In the genomic region with DNA sequence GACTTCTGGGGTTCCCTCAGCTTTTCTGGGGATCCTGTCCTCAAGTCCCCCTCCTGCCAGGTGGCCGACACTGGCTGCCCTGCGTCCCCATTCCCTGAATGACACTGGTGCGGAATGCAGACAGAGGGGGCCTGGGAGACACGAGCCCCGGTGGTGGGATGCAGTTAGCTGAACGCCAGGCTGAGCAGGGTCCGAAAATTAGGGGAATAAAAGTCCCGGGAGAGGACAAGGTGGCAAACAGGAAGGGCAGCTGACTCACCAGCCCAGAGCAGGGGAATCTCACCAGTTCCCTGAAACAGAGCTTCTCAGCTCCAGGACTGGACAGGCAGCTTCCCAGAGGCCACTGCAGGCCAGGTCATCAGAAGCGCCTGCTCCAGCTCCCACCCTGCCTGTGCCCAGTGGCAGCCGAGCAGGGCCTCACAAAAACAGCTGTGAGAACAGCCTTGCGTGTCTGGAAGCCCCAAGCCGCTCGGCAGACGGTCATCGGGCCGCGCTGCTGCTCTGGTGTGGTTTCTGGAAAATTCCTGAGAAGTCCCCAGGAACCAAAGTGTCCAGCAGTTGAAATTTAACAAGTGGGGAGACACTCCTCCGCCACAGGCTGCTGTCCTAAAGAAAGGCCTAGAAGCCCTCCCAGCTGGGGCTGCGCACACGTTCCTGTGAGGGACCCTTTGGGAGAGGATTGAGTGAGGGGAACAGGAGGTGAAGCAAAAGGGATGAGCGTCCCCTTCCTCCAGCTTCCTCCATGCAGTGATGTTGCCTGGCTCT, we compare ENCODE assay signal across 10 cellular contexts. TPM values are rescaled to one million over a fixed set of nuclear protein-coding genes. Genes with fewer than 3 reads are reported as not detected.
DNase-seq lines count a peak whose midpoint lies in the region; ATAC-seq and TF ChIP-seq lines count a peak whose summit lies in the region.
"Had no signal": no experiment of that assay in that cellular context is flagged by ENCODE, and none has a peak within 500 bp of the region (broad histone marks: within the 10 kb centered on the region; RNA-seq: fewer than 3 reads in every experiment).

No MANE protein-coding gene starts in this region.

- H3K36me3 ChIP-seq in hepatocyte (replicated peaks; ENCODE audit: insufficient read depth, low read depth) (no peaks in the 10 kb centered on the region), suprapubic skin (no peaks in the 10 kb centered on the region)

- no peaks in the 10 kb centered on the region for H4K20me1 ChIP-seq in hepatocyte (ENCODE audit: insufficient read depth, poor library complexity, severe bottlenecking)

- H3K27ac Mint-ChIP-seq in activated T-cell treated with anti-CD3 and anti-CD28 coated beads, Interleukin-2, amount 50 U/mL, for 24 hours = peak overlapping the region; percentile 14
- H3K27ac Mint-ChIP-seq: B cell had no signal

- peaks cover 11% of the 10 kb centered on the region for H3K27me3 Mint-ChIP-seq in activated T-cell treated with anti-CD3 and anti-CD28 coated beads, Interleukin-2, amount 50 U/mL, for 24 hours

- H3K4me2 ChIP-seq in hepatocyte = no peak overlapping the region

- H3K4me3 Mint-ChIP-seq in activated T-cell treated with anti-CD3 and anti-CD28 coated beads, Interleukin-2, amount 50 U/mL, for 24 hours = no peak overlapping the region
- H3K4me3 Mint-ChIP-seq: B cell had no signal

- ATAC-seq in HG03039 (IDR thresholded peaks at IDR 0.05; ENCODE audit: unreplicated experiment) = no peak

- 69% methylated on average over 21 of the region's 21 CpGs for WGBS in hepatocyte (ENCODE audit: low lambda C conversion rate, missing lambda C conversion rate)
- 61% methylated on average over 15 of the region's 21 CpGs for WGBS in suprapubic skin

- H3K4me1 ChIP-seq in hepatocyte (ENCODE audit: insufficient read depth) (peaks cover 27% of the 10 kb centered on the region), suprapubic skin (peaks cover 23% of the 10 kb centered on the region)

- H3K27me3 ChIP-seq in hepatocyte = no peaks in the 10 kb centered on the region
- no peaks in the 10 kb centered on the region for H3K27me3 ChIP-seq in suprapubic skin

- H3K79me2 ChIP-seq in hepatocyte = no peaks in the 10 kb centered on the region

- H3K9me3 ChIP-seq in hepatocyte (ENCODE audit: low read depth) (no peaks in the 10 kb centered on the region), suprapubic skin (no peaks in the 10 kb centered on the region)

- H3K9me2 ChIP-seq in hepatocyte (replicated peaks; ENCODE audit: insufficient read depth) = no peaks in the 10 kb centered on the region

- H3K4me1 Mint-ChIP-seq in activated T-cell treated with anti-CD3 and anti-CD28 coated beads, Interleukin-2, amount 50 U/mL, for 24 hours (ENCODE audit: low read depth) = peaks cover 45% of the 10 kb centered on the region

- peaks cover 18% of the 10 kb centered on the region for H3K36me3 Mint-ChIP-seq in activated T-cell treated with anti-CD3 and anti-CD28 coated beads, Interleukin-2, amount 50 U/mL, for 24 hours (ENCODE audit: low read depth)

- TF ChIP-seq POLR2A in suprapubic skin (IDR thresholded peaks at IDR 0.05) = no peak

- H2AFZ ChIP-seq in hepatocyte = no peak overlapping the region

- no peak overlapping the region for H3K4me3 ChIP-seq in hepatocyte
- H3K4me3 ChIP-seq in suprapubic skin = no peak overlapping the region

- peak; percentile 28 for DNase-seq in activated T-cell treated with anti-CD3 and anti-CD28 coated beads, Interleukin-2, amount 50 U/mL, for 24 hours
- no peak for DNase-seq in activated T-cell treated with anti-CD3 and anti-CD28 coated beads, Interleukin-2, amount 50 U/mL, for 1 hour
- peak; percentile 12 for DNase-seq in activated CD8-positive, alpha-beta memory T cell treated with anti-CD3 and anti-CD28 coated beads, Interleukin-2, amount 50 U/mL, for 4 hours
- peak; percentile 68 for DNase-seq in hepatocyte (ENCODE audit: low spot score)
- DNase-seq in suprapubic skin (ENCODE audit: low spot score in 2 of 2) = peak; percentile 62 to 76
- DNase-seq in inferior parietal cortex (ENCODE audit: extremely low spot score) = no peak
- no peak for DNase-seq in NCI-H1694 (lab: John Stamatoyannopoulos, UW)
- DNase-seq: NCI-H748 treated with DMSO at 0.1 percent for 48 hours had no signal

- H3K9me3 Mint-ChIP-seq in activated T-cell treated with anti-CD3 and anti-CD28 coated beads, Interleukin-2, amount 50 U/mL, for 24 hours = no peaks in the 10 kb centered on the region

- TF ChIP-seq EP300 in suprapubic skin (IDR thresholded peaks at IDR 0.05) = no peak

- H3K27ac ChIP-seq in hepatocyte (peak overlapping the region; percentile 96), suprapubic skin (peak overlapping the region; percentile 31)

- no peak for TF ChIP-seq CTCF in hepatocyte (IDR thresholded peaks at IDR 0.05; ENCODE audit: poor library complexity)
- no peak for TF ChIP-seq CTCF in suprapubic skin (IDR thresholded peaks at IDR 0.05)

RNA-seq across cellular contexts. Expression of gene EXOC3, which starts 47.6 kb away (rescaled TPM):
- 30.9 and 38.3 TPM in 2 replicates for total RNA-seq in hepatocyte
- 36.1 and 45.3 TPM in 2 replicates for polyA plus RNA-seq in hepatocyte
- 100 to 1,000 TPM in 1 of 4 donors, 10 to 100 TPM in 3; 68.9 to 199 (median 83.4) TPM for total RNA-seq in suprapubic skin

Comparison
In these comparisons a context has a peak if more than half of its experiments do, and no peak if none do; other contexts are left out.
1. DNase-seq: peak in activated T-cell treated with anti-CD3 and anti-CD28 coated beads, Interleukin-2, amount 50 U/mL, for 24 hours (single experiment), activated CD8-positive, alpha-beta memory T cell treated with anti-CD3 and anti-CD28 coated beads, Interleukin-2, amount 50 U/mL, for 4 hours (single experiment), hepatocyte (single experiment) and suprapubic skin (2 of 2); none in activated T-cell treated with anti-CD3 and anti-CD28 coated beads, Interleukin-2, amount 50 U/mL, for 1 hour (single experiment), inferior parietal cortex (single experiment) and NCI-H1694 (single experiment).